In genomic region chr10:58576736-58577366, GRCh38 we compare ENCODE assay signal across 11 cellular contexts.
A peak's percentile ranks its signal among the peaks of the same experiment; 100 is the strongest.
DNase-seq lines count a peak whose midpoint lies in the region; ATAC-seq and TF ChIP-seq lines count a peak whose summit lies in the region.
"Had no signal": no experiment of that assay in that cellular context is flagged by ENCODE, and none has a peak within 500 bp of the region (broad histone marks: within the 10 kb centered on the region; RNA-seq: fewer than 3 reads in every experiment).

No MANE protein-coding gene starts in this region.

- H3K9me3 ChIP-seq in heart left ventricle (peaks cover 0 to 5% (median 0%) of the 10 kb centered on the region in 12 donors), muscle layer of duodenum (ENCODE audit: control insufficient read depth in 1 of 2, low read length in 2 of 2) (no peaks in the 10 kb centered on the region), vagina (no peaks in the 10 kb centered on the region), adrenal gland (replicated peaks in 1 of 3) (no peaks in the 10 kb centered on the region)

- ATAC-seq in heart left ventricle (peak in 2 of 4 donors; percentile 11 to 18), Right ventricle myocardium inferior (no peak), GM19023 (IDR thresholded peaks at IDR 0.05; ENCODE audit: unreplicated experiment) (no peak)
- ATAC-seq in stimulated activated effector memory CD8-positive, alpha-beta T cell treated with anti-CD3 and anti-CD28 coated beads, Interleukin-12 subunit alpha, Interleukin-12 subunit beta, amount 100 ng/mL, for 72 hours = no peak

- H3K27me3 ChIP-seq in heart left ventricle (peaks cover 0 to 3% (median 0%) of the 10 kb centered on the region in 9 donors), muscle layer of duodenum (ENCODE audit: low read depth, low read length) (no peaks in the 10 kb centered on the region), vagina (no peaks in the 10 kb centered on the region), adrenal gland (no peaks in the 10 kb centered on the region)

- no peak overlapping the region for H3K4me3 ChIP-seq in heart left ventricle
- H3K4me3 ChIP-seq in muscle layer of duodenum (ENCODE audit: low read depth in 1 of 2, low read length in 2 of 2) = no peak overlapping the region
- H3K4me3 ChIP-seq in vagina = no peak overlapping the region
- no peak overlapping the region for H3K4me3 ChIP-seq in adrenal gland

- TF ChIP-seq CTCF in heart left ventricle (IDR thresholded peaks at IDR 0.05) = no peak
- no peak for TF ChIP-seq CTCF in chondrocyte (IDR thresholded peaks at IDR 0.05)
- no peak for TF ChIP-seq CTCF in vagina (IDR thresholded peaks at IDR 0.05)
- no peak for TF ChIP-seq CTCF in adrenal gland (IDR thresholded peaks at IDR 0.05)

- peaks cover 6% of the 10 kb centered on the region for H3K9me3 Mint-ChIP-seq in chondrocyte (ENCODE audit: low read depth)
- H3K9me3 Mint-ChIP-seq in stimulated activated effector memory CD8-positive, alpha-beta T cell treated with anti-CD3 and anti-CD28 coated beads, Interleukin-12 subunit alpha, Interleukin-12 subunit beta, amount 100 ng/mL, for 72 hours = no peaks in the 10 kb centered on the region

- 61 to 73% (median 72%) methylated on average over 2 of the region's 2 CpGs for WGBS in heart left ventricle, 4 donors
- 68 to 78% (median 74%) methylated on average over 2 of the region's 2 CpGs for WGBS in adrenal gland, 4 donors

- peak overlapping the region in 10 of 12 donors; percentile 3 to 78 (median 55) for H3K27ac ChIP-seq in heart left ventricle
- peak overlapping the region; percentile 30 for H3K27ac ChIP-seq in muscle layer of duodenum (ENCODE audit: low read length)
- peak overlapping the region; percentile 42 for H3K27ac ChIP-seq in vagina
- H3K27ac ChIP-seq in adrenal gland = peak overlapping the region in 1 of 5 donors; percentile 39

- no peaks in the 10 kb centered on the region for H3K27me3 Mint-ChIP-seq in chondrocyte (ENCODE audit: low read depth)

- H3K27ac Mint-ChIP-seq in chondrocyte (ENCODE audit: unreplicated experiment) = peak overlapping the region; percentile 79
- no peak overlapping the region for H3K27ac Mint-ChIP-seq in stimulated activated effector memory CD8-positive, alpha-beta T cell treated with anti-CD3 and anti-CD28 coated beads, Interleukin-12 subunit alpha, Interleukin-12 subunit beta, amount 100 ng/mL, for 72 hours

- H3K4me1 Mint-ChIP-seq in chondrocyte (ENCODE audit: low read depth) = peaks cover 82% of the 10 kb centered on the region
- no peaks in the 10 kb centered on the region for H3K4me1 Mint-ChIP-seq in stimulated activated effector memory CD8-positive, alpha-beta T cell treated with anti-CD3 and anti-CD28 coated beads, Interleukin-12 subunit alpha, Interleukin-12 subunit beta, amount 100 ng/mL, for 72 hours

- intact Hi-C loops in heart left ventricle (cut with DNase I) = no loop called here
- intact Hi-C loops in Right ventricle myocardium inferior (cut with DNase I) = no loop called here
- intact Hi-C loops in vagina (cut with DNase I) = no loop called here
- intact Hi-C loops in adrenal gland (cut with DNase I) = no loop called here

- H3K4me3 Mint-ChIP-seq in chondrocyte (ENCODE audit: unreplicated experiment) = no peak overlapping the region
- no peak overlapping the region for H3K4me3 Mint-ChIP-seq in stimulated activated effector memory CD8-positive, alpha-beta T cell treated with anti-CD3 and anti-CD28 coated beads, Interleukin-12 subunit alpha, Interleukin-12 subunit beta, amount 100 ng/mL, for 72 hours

- DNase-seq in heart left ventricle (no peak), Right ventricle myocardium inferior (ENCODE audit: missing footprints) (no peak), chondrocyte (ENCODE audit: low spot score) (no peak), vagina (ENCODE audit: extremely low spot score in 2 of 2) (no peak), adrenal gland (no peak)
- DNase-seq in stimulated activated effector memory CD8-positive, alpha-beta T cell treated with anti-CD3 and anti-CD28 coated beads, Interleukin-12 subunit alpha, Interleukin-12 subunit beta, amount 100 ng/mL, for 72 hours (ENCODE audit: low spot score in 2 of 2) = no peak
- DNase-seq: activated T-cell treated with anti-CD3 and anti-CD28 coated beads for 4 hours, amygdala, KG1 had no signal

- H3K4me1 ChIP-seq in heart left ventricle = peaks cover 0 to 64% (median 8%) of the 10 kb centered on the region in 12 donors
- peaks cover 0 to 4% of the 10 kb centered on the region in 2 donors for H3K4me1 ChIP-seq in muscle layer of duodenum (ENCODE audit: control insufficient read depth in 1 of 2, insufficient read depth in 2 of 2, low read length in 2 of 2)
- H3K4me1 ChIP-seq in vagina = no peaks in the 10 kb centered on the region
- H3K4me1 ChIP-seq in adrenal gland (replicated peaks in 1 of 2) = peaks cover 0 to 26% of the 10 kb centered on the region in 2 donors

- TF ChIP-seq POLR2A in heart left ventricle (IDR thresholded peaks at IDR 0.05) (no peak), vagina (IDR thresholded peaks at IDR 0.05) (no peak), adrenal gland (IDR thresholded peaks at IDR 0.05) (no peak)

- peaks cover 4% of the 10 kb centered on the region for H3K36me3 Mint-ChIP-seq in chondrocyte (ENCODE audit: low read depth)
- no peaks in the 10 kb centered on the region for H3K36me3 Mint-ChIP-seq in stimulated activated effector memory CD8-positive, alpha-beta T cell treated with anti-CD3 and anti-CD28 coated beads, Interleukin-12 subunit alpha, Interleukin-12 subunit beta, amount 100 ng/mL, for 72 hours

- H3K36me3 ChIP-seq in heart left ventricle = no peaks in the 10 kb centered on the region
- no peaks in the 10 kb centered on the region for H3K36me3 ChIP-seq in muscle layer of duodenum (ENCODE audit: control insufficient read depth in 1 of 2, insufficient read depth in 2 of 2, low read length in 2 of 2)
- no peaks in the 10 kb centered on the region for H3K36me3 ChIP-seq in vagina
- no peaks in the 10 kb centered on the region for H3K36me3 ChIP-seq in adrenal gland (replicated peaks in 1 of 2)
